Comparison of ENCODE assay signal across 17 cellular contexts in genomic region chr2:130203150-130203549, GRCh38. TPM values are rescaled to one million over a fixed set of nuclear protein-coding genes. Genes with fewer than 3 reads are reported as not detected.
"Had no signal": no experiment of that assay in that cellular context is flagged by ENCODE, and none has a peak within 500 bp of the region (broad histone marks: within the 10 kb centered on the region; RNA-seq: fewer than 3 reads in every experiment).

No MANE protein-coding gene starts in this region.

RNA-seq across cellular contexts. Expression of gene TUBA3E, which starts 4.9 kb away (rescaled TPM):
- total RNA-seq: kidney epithelial cell, liver, lower lobe of right lung, mammary epithelial cell, mesothelial cell of epicardium, mononuclear cell, natural killer cell, occipital lobe, osteocyte, posterior vena cava, psoas muscle, sigmoid colon, spleen, subcutaneous adipose tissue, suprapubic skin, tibial nerve, ureter had no signal
- polyA plus RNA-seq: mammary epithelial cell had no signal

RNA-seq across cellular contexts. Expression of gene CCDC74B, which starts 58.2 kb away (rescaled TPM):
- total RNA-seq: psoas muscle had no signal
